ENCODE assay signal across 25 cellular contexts in genomic region chrX:19176901-19177630, GRCh38. TPM values are rescaled to one million over a fixed set of nuclear protein-coding genes. Genes with fewer than 3 reads are reported as not detected.
"Had no signal": no experiment of that assay in that cellular context is flagged by ENCODE, and none has a peak within 500 bp of the region (broad histone marks: within the 10 kb centered on the region; RNA-seq: fewer than 3 reads in every experiment).

No MANE protein-coding gene starts in this region.

- H3K4me3 ChIP-seq: coronary artery, dorsolateral prefrontal cortex, esophagus squamous epithelium, gastrocnemius medialis, heart right ventricle, left lung, lower lobe of right lung had no signal

- H3K27me3 ChIP-seq: esophagus squamous epithelium, gastrocnemius medialis, left lung had no signal

- H3K36me3 Mint-ChIP-seq: naive thymus-derived CD4-positive, alpha-beta T cell had no signal

- H3K9me3 ChIP-seq: esophagus squamous epithelium, gastrocnemius medialis, heart right ventricle, left lung, lower lobe of right lung had no signal

- H3K27ac Mint-ChIP-seq: endodermal cell; naive thymus-derived CD4-positive, alpha-beta T cell had no signal

- H3K36me3 ChIP-seq: esophagus squamous epithelium, gastrocnemius medialis, heart right ventricle, left lung, lower lobe of right lung had no signal

- H3K4me3 Mint-ChIP-seq: endodermal cell; naive thymus-derived CD4-positive, alpha-beta T cell had no signal

- DNase-seq: dermis blood vessel endothelial cell; dorsolateral prefrontal cortex; effector CD4-positive, alpha-beta T cell; effector memory CD4-positive, alpha-beta T cell; endodermal cell; erythroblast; esophagus squamous epithelium; foreskin fibroblast; foreskin melanocyte; gastrocnemius medialis; glutamatergic neuron; head of caudate nucleus; heart right ventricle; hippocampal formation; left cardiac atrium; left lung; left ventricle myocardium superior; lower lobe of right lung; mesenchymal stem cell; midbrain had no signal

- H3K4me1 ChIP-seq: esophagus squamous epithelium, gastrocnemius medialis, heart right ventricle, left lung, lower lobe of right lung had no signal

- H3K27ac ChIP-seq: coronary artery, dorsolateral prefrontal cortex, epithelial cell of prostate, esophagus squamous epithelium, gastrocnemius medialis, heart right ventricle, left lung, lower lobe of right lung had no signal

RNA-seq across cellular contexts. Expression of gene ADGRG2, which starts 54.8 kb away (rescaled TPM):
- total RNA-seq: dermis blood vessel endothelial cell; glomerular endothelial cell; lung microvascular endothelial cell; naive thymus-derived CD4-positive, alpha-beta T cell had no signal
